ENCODE assay signal across 8 cellular contexts in the genomic region with DNA sequence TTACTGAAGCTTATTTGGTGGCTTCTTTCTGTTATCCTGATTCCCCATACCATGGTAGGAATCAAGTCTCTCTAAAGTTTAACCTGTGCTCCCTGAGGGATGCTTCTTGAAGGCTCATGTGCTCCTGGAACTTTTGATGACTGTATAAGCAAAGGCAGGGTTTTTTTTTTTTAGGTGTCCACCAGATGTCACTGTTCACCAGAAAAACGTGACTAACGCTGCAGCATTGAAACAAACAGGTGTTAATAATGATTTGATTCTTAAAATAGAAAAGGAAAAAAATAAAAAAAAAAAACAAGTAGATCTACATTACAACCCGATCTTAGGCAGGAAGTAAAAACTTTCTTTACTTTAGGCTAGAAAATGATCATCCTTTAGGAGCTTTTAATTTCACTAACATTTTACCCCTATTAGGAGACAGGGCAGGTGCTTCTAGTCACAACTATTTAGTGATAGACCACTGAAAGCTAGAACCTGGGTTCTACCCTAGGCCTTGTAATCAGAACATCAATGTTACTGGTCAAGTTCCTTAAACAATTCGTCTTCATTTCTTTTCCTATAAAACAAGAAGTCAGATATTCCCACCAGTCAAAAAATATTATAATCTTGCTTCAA.
DNase-seq lines count a peak whose midpoint lies in the region; TF ChIP-seq lines count a peak whose summit lies in the region.

No MANE protein-coding gene starts in this region.

- POLR2A ChIA-PET in HEK293 (lab: Yijun Ruan, JAX) = no interaction called here

- no peaks in the 10 kb centered on the region for H3K36me3 ChIP-seq in HEK293 (ENCODE audit: control insufficient read depth in 2 of 2, insufficient read depth in 1 of 2, low read length in 2 of 2)

- H3K27ac ChIP-seq in HEK293 (ENCODE audit: extremely low read depth, low read depth, low read length) = no peak overlapping the region

- CTCF ChIA-PET in HEK293 (lab: Yijun Ruan, JAX) = interaction anchor here (0.5 to 1.3 kb wide), 28 partner anchors 9 to 1771 kb away, joined by 3 to 13 read pairs (median 3); no protein-coding TSS in a partner anchor

- peak; percentile 62 for TF ChIP-seq CTCF in AG10803 (conservative IDR thresholded peaks at IDR 0.05; ENCODE audit: low read length)
- TF ChIP-seq CTCF in GM12865 (IDR thresholded peaks at IDR 0.05; ENCODE audit: insufficient read depth, low read depth, low read length, missing control alignments) = peak; percentile 37
- TF ChIP-seq CTCF in HEK293 (tag by site-specific recombination; IDR thresholded peaks at IDR 0.05) = no peak
- peak; percentile 55 for TF ChIP-seq CTCF in LNCaP clone FGC (IDR thresholded peaks at IDR 0.05; ENCODE audit: control insufficient read depth, extremely low read depth, insufficient read depth)
- TF ChIP-seq CTCF in fibroblast of the aortic adventitia (IDR thresholded peaks at IDR 0.05; ENCODE audit: insufficient read depth, low read length) = peak; percentile 49

- H3K9me3 ChIP-seq in HEK293 (ENCODE audit: control insufficient read depth, insufficient read depth, low read depth, low read length) = no peaks in the 10 kb centered on the region

- peak; percentile 54 for DNase-seq in AG10803 (ENCODE audit: low read depth)
- peak; percentile 73 for DNase-seq in GM12865 (ENCODE audit: low read depth)
- peak; percentile 46 for DNase-seq in LNCaP clone FGC (ENCODE audit: low read depth)
- peak; percentile 37 for DNase-seq in SHP77 treated with DMSO at 0.1 percent for 48 hours (lab: John Stamatoyannopoulos, UW)
- peak; percentile 66 for DNase-seq in fibroblast of the aortic adventitia (ENCODE audit: low read depth)
- peak; percentile 9 for DNase-seq in smooth muscle cell of the brain vasculature (ENCODE audit: low read depth, low spot score)
- DNase-seq in NCI-H226 = no peak

- no peaks in the 10 kb centered on the region for H3K4me1 ChIP-seq in HEK293 (ENCODE audit: control insufficient read depth, insufficient read depth, low read length)

- no peak overlapping the region for H3K4me3 ChIP-seq in AG10803 (ENCODE audit: low read length)
- no peak overlapping the region for H3K4me3 ChIP-seq in GM12865 (ENCODE audit: low read depth, low read length)
- H3K4me3 ChIP-seq in HEK293 (ENCODE audit: low read depth, low read length) = no peak overlapping the region
- no peak overlapping the region for H3K4me3 ChIP-seq in LNCaP clone FGC (ENCODE audit: low read depth, low read length)
- no peak overlapping the region for H3K4me3 ChIP-seq in fibroblast of the aortic adventitia (ENCODE audit: low read depth, low read length)

TF ChIP-seq in HEK293, 187 proteins besides CTCF, POLR2A, EP300 and RAD21 (continues in another document):
- TF ChIP-seq PATZ1 (tag by site-specific recombination; IDR thresholded peaks at IDR 0.05) (no peak), ZNF274 (IDR thresholded peaks at IDR 0.05; ENCODE audit: low read length) (no peak), ZNF274 (tag by site-specific recombination; IDR thresholded peaks at IDR 0.05; ENCODE audit: borderline replicate concordance) (no peak), ZNF596 (tag by site-specific recombination; IDR thresholded peaks at IDR 0.05) (no peak), ZNF133 (tag by site-specific recombination; IDR thresholded peaks at IDR 0.05) (no peak), ELK4 (IDR thresholded peaks at IDR 0.05; ENCODE audit: borderline replicate concordance, low read depth, low read length) (no peak), ZNF354C (tag by site-specific recombination; IDR thresholded peaks at IDR 0.05; ENCODE audit: borderline replicate concordance, low read depth) (no peak), BCL11B (tag by site-specific recombination; IDR thresholded peaks at IDR 0.05; ENCODE audit: low read depth) (no peak), ZNF777 (tag by site-specific recombination; IDR thresholded peaks at IDR 0.05; ENCODE audit: borderline replicate concordance) (no peak), ZNF654 (tag by site-specific recombination; IDR thresholded peaks at IDR 0.05; ENCODE audit: low read depth) (peak; percentile 57), ZNF623 (tag by site-specific recombination; IDR thresholded peaks at IDR 0.05) (no peak), KLF8 (tag by site-specific recombination; IDR thresholded peaks at IDR 0.05) (no peak), ZNF335 (tag by site-specific recombination; conservative IDR thresholded peaks at IDR 0.05) (no peak), ZFP37 (tag by site-specific recombination; IDR thresholded peaks at IDR 0.05) (no peak), SETDB1 (IDR thresholded peaks at IDR 0.05; ENCODE audit: insufficient read length, low read length) (no peak), ZNF701 (tag by site-specific recombination; IDR thresholded peaks at IDR 0.05) (no peak), ZNF2 (tag by site-specific recombination; IDR thresholded peaks at IDR 0.05) (no peak), ZNF513 (tag by site-specific recombination; IDR thresholded peaks at IDR 0.05) (no peak)
- TF ChIP-seq, protein P1, sequence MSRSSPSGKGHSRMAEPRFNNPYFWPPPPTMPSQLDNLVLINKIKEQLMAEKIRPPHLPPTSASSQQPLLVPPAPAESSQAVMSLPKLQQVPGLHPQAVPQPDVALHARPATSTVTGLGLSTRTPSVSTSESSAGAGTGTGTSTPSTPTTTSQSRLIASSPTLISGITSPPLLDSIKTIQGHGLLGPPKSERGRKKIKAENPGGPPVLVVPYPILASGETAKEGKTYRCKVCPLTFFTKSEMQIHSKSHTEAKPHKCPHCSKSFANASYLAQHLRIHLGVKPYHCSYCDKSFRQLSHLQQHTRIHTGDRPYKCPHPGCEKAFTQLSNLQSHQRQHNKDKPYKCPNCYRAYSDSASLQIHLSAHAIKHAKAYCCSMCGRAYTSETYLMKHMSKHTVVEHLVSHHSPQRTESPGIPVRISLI (tag by site-specific recombination; IDR thresholded peaks at IDR 0.05) = 0 out of 2 replicates have a peak, but pooled peaks have one; percentile 26
- TF ChIP-seq, protein P2, sequence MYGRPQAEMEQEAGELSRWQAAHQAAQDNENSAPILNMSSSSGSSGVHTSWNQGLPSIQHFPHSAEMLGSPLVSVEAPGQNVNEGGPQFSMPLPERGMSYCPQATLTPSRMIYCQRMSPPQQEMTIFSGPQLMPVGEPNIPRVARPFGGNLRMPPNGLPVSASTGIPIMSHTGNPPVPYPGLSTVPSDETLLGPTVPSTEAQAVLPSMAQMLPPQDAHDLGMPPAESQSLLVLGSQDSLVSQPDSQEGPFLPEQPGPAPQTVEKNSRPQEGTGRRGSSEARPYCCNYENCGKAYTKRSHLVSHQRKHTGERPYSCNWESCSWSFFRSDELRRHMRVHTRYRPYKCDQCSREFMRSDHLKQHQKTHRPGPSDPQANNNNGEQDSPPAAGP (tag by site-specific recombination; IDR thresholded peaks at IDR 0.05) = no peak
- TF ChIP-seq, protein P3, sequence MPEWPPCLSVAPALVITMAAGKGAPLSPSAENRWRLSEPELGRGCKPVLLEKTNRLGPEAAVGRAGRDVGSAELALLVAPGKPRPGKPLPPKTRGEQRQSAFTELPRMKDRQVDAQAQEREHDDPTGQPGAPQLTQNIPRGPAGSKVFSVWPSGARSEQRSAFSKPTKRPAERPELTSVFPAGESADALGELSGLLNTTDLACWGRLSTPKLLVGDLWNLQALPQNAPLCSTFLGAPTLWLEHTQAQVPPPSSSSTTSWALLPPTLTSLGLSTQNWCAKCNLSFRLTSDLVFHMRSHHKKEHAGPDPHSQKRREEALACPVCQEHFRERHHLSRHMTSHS (tag by site-specific recombination; IDR thresholded peaks at IDR 0.05) = no peak
